In the genomic region with DNA sequence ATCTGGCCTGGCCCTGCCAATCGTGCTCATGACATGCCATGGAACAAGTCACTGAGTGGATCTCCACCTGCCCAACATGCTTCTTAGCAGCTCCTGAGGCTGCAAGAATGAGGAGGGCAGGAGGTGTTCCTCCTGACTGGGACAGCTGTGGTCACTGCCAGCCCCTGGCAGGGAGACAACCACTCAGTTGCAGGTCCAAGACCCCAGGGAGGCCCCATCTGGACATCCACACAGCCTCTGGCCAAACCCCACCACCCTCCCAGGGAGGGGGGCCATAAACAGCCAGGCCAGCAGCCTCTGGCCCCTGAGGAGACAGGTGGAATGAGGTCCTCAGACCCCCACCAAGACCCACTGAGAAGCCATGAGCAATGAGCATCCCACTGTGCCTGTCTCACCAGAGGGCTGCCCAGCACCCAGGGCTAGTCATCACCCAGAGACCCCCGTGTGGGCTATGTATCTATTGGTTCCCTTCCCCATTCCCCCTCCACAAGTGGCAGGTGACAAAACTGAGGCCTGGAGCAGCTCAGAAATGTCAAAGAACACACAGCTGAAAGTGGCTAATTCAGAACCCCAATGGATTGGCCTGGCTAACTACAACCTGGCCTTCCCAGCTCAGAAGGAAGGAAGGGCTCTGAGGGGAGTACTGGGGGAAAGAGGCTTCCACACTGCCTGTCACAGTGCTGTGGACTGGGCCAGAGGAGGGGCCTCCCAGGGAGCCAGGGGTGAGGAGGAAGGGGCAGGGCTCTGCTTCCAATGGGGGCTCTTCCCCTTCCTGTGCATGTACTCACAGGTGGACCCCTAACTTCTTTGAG, we compare ENCODE assay signal across 14 cellular contexts. TPM values are rescaled to one million over a fixed set of nuclear protein-coding genes. Genes with fewer than 3 reads are reported as not detected.
DNase-seq lines count a peak whose midpoint lies in the region; ATAC-seq and TF ChIP-seq lines count a peak whose summit lies in the region.
"Had no signal": no experiment of that assay in that cellular context is flagged by ENCODE, and none has a peak within 500 bp of the region (broad histone marks: within the 10 kb centered on the region; RNA-seq: fewer than 3 reads in every experiment).

No MANE protein-coding gene starts in this region.

- H3K4me1 Mint-ChIP-seq in neural crest cell, result peaks cover 15% of the 10 kb centered on the region

- H3K27me3 Mint-ChIP-seq in neural crest cell (ENCODE audit: low read depth), result no peaks in the 10 kb centered on the region

- H3K4me3 ChIP-seq in aorta (ENCODE audit: low read length in 2 of 2) (no peak overlapping the region), SJCRH30 (no peak overlapping the region)

- DNase-seq in Right ventricle myocardium inferior (ENCODE audit: missing footprints), result peak; percentile 65
- DNase-seq in Right ventricle myocardium superior, result no peak
- peak; percentile 49 for DNase-seq in ecto neural progenitor cell (ENCODE audit: low spot score)
- peak; percentile 10 for DNase-seq in neural crest cell (ENCODE audit: low read depth, low spot score)
- peak; percentile 49 to 74 for DNase-seq in aorta
- no peak for DNase-seq in D341Med (ENCODE audit: low spot score)
- no peak for DNase-seq in SJCRH30
- DNase-seq: AML-193; effector memory CD4-positive, alpha-beta T cell; NCI-H524 had no signal

- no peak for TF ChIP-seq CTCF in neural crest cell (conservative IDR thresholded peaks at IDR 0.05)

- no peaks in the 10 kb centered on the region for H3K9me3 Mint-ChIP-seq in neural crest cell

- no peak overlapping the region for H3K27ac ChIP-seq in aorta (ENCODE audit: low read depth in 1 of 2, low read length in 2 of 2)
- no peak overlapping the region for H3K27ac ChIP-seq in SJCRH30

- WGBS in aorta, 2 donors, result 75 to 77% methylated on average over 2 of the region's 2 CpGs

- H3K9me3 ChIP-seq in aorta (ENCODE audit: control insufficient read depth, low read length) (no peaks in the 10 kb centered on the region), SJCRH30 (replicated peaks) (no peaks in the 10 kb centered on the region)

- H3K27me3 ChIP-seq in aorta (ENCODE audit: control insufficient read depth in 1 of 2, insufficient read depth in 2 of 2, low read length in 1 of 2) (no peaks in the 10 kb centered on the region), SJCRH30 (no peaks in the 10 kb centered on the region)

- intact Hi-C loops in Right ventricle myocardium inferior (cut with DNase I), result no loop called here
- intact Hi-C loops in Right ventricle myocardium superior (cut with DNase I), result no loop called here
- intact Hi-C loops in aorta (cut with DNase I), result no loop called here

- H3K36me3 Mint-ChIP-seq in neural crest cell (ENCODE audit: low read depth), result no peaks in the 10 kb centered on the region

- no peak overlapping the region for H3K27ac Mint-ChIP-seq in neural crest cell (ENCODE audit: unreplicated experiment)
- H3K27ac Mint-ChIP-seq: naive thymus-derived CD8-positive, alpha-beta T cell had no signal

- no peaks in the 10 kb centered on the region for H3K36me3 ChIP-seq in aorta (ENCODE audit: control insufficient read depth in 1 of 2, insufficient read depth in 2 of 2, low read length in 1 of 2)
- H3K36me3 ChIP-seq in SJCRH30, result no peaks in the 10 kb centered on the region

- H3K4me1 ChIP-seq in aorta (ENCODE audit: control insufficient read depth in 1 of 2, insufficient read depth in 2 of 2, low read length in 2 of 2), result no peaks in the 10 kb centered on the region
- H3K4me1 ChIP-seq in SJCRH30, result peaks cover 4% of the 10 kb centered on the region; the same call in 1 of the 2 replicates

- no peak overlapping the region for H3K4me3 Mint-ChIP-seq in neural crest cell
- H3K4me3 Mint-ChIP-seq: naive thymus-derived CD8-positive, alpha-beta T cell had no signal

- ATAC-seq in Right ventricle myocardium inferior, result no peak
- ATAC-seq in Right ventricle myocardium superior (ENCODE audit: poor library complexity), result no peak
- no peak for ATAC-seq in aorta (ENCODE audit: low FRiP score)
- no peak for ATAC-seq in GM21447 (IDR thresholded peaks at IDR 0.05; ENCODE audit: unreplicated experiment)
- ATAC-seq: naive thymus-derived CD8-positive, alpha-beta T cell had no signal

RNA-seq across cellular contexts. Expression of gene GPRIN2, which starts 3.0 kb away (rescaled TPM):
- total RNA-seq in Right ventricle myocardium inferior, result not detected
- not detected for total RNA-seq in Right ventricle myocardium superior
- total RNA-seq in neural crest cell, result 1.4 and 1.5 TPM in 2 replicates
- 1 to 10 TPM in 1 of 2 donors, under 1 TPM in 1; 0.36 to 1.2 TPM for total RNA-seq in aorta
- 1 to 10 TPM in 1 of 2 donors, under 1 TPM in 1; 0.54 to 4.0 TPM for polyA plus RNA-seq in aorta
- not detected in 2 replicates for total RNA-seq in SJCRH30 (2014; rRNA removed; shearing (Covaris generic))
- total RNA-seq: naive thymus-derived CD8-positive, alpha-beta T cell; RPMI7951 had no signal
- polyA plus RNA-seq: naive thymus-derived CD8-positive, alpha-beta T cell had no signal

RNA-seq across cellular contexts. Expression of gene SYT15, which starts 25.5 kb away (rescaled TPM):
- total RNA-seq in Right ventricle myocardium inferior (3.2 TPM), Right ventricle myocardium superior (2.7 TPM), neural crest cell (1.4 and 1.6 TPM in 2 replicates), aorta (10 to 100 TPM in 1 of 2 donors, 1 to 10 TPM in 1; 8.8 to 24.8 TPM)
- polyA plus RNA-seq in aorta, result under 1 TPM; 0.13 to 0.79 TPM
- 0.08 TPM in 1 of 2 replicates, not detected in the other for total RNA-seq in SJCRH30 (2014; rRNA removed; shearing (Covaris generic))
- total RNA-seq: HT-29 had no signal

Comparison
In these comparisons a context has a peak if more than half of its experiments do, and no peak if none do; other contexts are left out.
1. DNase-seq: peak in Right ventricle myocardium inferior (single experiment), ecto neural progenitor cell (single experiment), neural crest cell (single experiment) and aorta (2 of 2); none in Right ventricle myocardium superior (single experiment), D341Med (single experiment) and SJCRH30 (0 of 2).